In genomic region chr4:72418458-72418857, GRCh38 we compare ENCODE assay signal across 1 cellular context.
TF ChIP-seq lines count a peak whose summit lies in the region.

No MANE protein-coding gene starts in this region.

TF ChIP-seq in GM23338, 12 proteins besides CTCF, POLR2A, EP300 and RAD21 (continued from another document):
- TF ChIP-seq, protein P1, sequence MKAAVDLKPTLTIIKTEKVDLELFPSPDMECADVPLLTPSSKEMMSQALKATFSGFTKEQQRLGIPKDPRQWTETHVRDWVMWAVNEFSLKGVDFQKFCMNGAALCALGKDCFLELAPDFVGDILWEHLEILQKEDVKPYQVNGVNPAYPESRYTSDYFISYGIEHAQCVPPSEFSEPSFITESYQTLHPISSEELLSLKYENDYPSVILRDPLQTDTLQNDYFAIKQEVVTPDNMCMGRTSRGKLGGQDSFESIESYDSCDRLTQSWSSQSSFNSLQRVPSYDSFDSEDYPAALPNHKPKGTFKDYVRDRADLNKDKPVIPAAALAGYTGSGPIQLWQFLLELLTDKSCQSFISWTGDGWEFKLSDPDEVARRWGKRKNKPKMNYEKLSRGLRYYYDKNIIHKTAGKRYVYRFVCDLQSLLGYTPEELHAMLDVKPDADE (IDR thresholded peaks at IDR 0.05) = no peak
- no peak for TF ChIP-seq JUNB (IDR thresholded peaks at IDR 0.05; ENCODE audit: unreplicated experiment)
